1 cellular context compared by ENCODE assay signal in genomic region chr12:106141452-106141851, GRCh38.
TF ChIP-seq lines count a peak whose summit lies in the region.

No MANE protein-coding gene starts in this region.

TF ChIP-seq in A549, 52 proteins besides CTCF, POLR2A, EP300 and RAD21 (continued from another document):
- no peak for TF ChIP-seq RCOR1 (IDR thresholded peaks at IDR 0.05; ENCODE audit: low read depth, low read length)
- no peak for TF ChIP-seq TFCP2L1 (CRISPR knock-in tag; IDR thresholded peaks at IDR 0.05)
- TF ChIP-seq HOXB5 (CRISPR knock-in tag; IDR thresholded peaks at IDR 0.05): no peak
- TF ChIP-seq HDAC2 (IDR thresholded peaks at IDR 0.05): no peak
- TF ChIP-seq JUNB (IDR thresholded peaks at IDR 0.05): no peak
TF ChIP-seq in A549: peak in this region for 0.
